In the genomic region with DNA sequence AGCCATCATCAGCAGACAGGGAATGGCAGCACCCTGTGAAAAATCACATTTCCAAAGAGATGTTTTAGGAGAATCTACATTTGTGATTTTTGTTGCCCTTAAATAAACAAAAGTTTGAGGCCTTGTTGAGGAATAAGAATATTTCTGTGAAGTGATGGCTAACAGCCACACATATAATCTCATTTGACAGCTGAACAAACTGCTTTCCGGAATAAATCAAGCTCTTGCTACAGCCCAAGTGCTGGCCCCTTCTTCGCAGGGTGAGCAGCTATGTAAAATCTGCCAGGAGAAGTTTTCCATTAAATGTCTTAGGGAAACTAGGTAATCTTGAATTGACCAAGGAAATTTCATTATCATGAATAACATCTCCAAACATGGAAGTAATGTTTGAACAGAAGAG, we compare ENCODE assay signal across 19 cellular contexts.
A peak's percentile ranks its signal among the peaks of the same experiment; 100 is the strongest.
DNase-seq lines count a peak whose midpoint lies in the region; ATAC-seq and TF ChIP-seq lines count a peak whose summit lies in the region.
"Had no signal": no experiment of that assay in that cellular context is flagged by ENCODE, and none has a peak within 500 bp of the region (broad histone marks: within the 10 kb centered on the region; RNA-seq: fewer than 3 reads in every experiment).

No MANE protein-coding gene starts in this region.

- H3K27ac Mint-ChIP-seq in nephron (peak overlapping the region; percentile 29 to 49 (median 35)), WTC11 (no peak overlapping the region)
- H3K27ac Mint-ChIP-seq: CD4-positive, CD25-positive, alpha-beta regulatory T cell; CD8-positive, alpha-beta memory T cell had no signal

- no peak overlapping the region for H3K4me3 Mint-ChIP-seq in nephron
- H3K4me3 Mint-ChIP-seq in WTC11 = no peak overlapping the region
- H3K4me3 Mint-ChIP-seq: CD4-positive, CD25-positive, alpha-beta regulatory T cell; CD8-positive, alpha-beta memory T cell had no signal

- POLR2A ChIA-PET in WTC11 (lab: Charles Lee) = no interaction called here

- peaks cover 9% of the 10 kb centered on the region for H3K36me3 Mint-ChIP-seq in nephron (ENCODE audit: low read depth)
- peaks cover 7% of the 10 kb centered on the region for H3K36me3 Mint-ChIP-seq in WTC11
- H3K36me3 Mint-ChIP-seq: CD4-positive, CD25-positive, alpha-beta regulatory T cell; CD8-positive, alpha-beta memory T cell had no signal

- H3K27me3 Mint-ChIP-seq in nephron (ENCODE audit: low read depth) (no peaks in the 10 kb centered on the region), WTC11 (ENCODE audit: low read depth) (no peaks in the 10 kb centered on the region)
- H3K27me3 Mint-ChIP-seq: CD4-positive, CD25-positive, alpha-beta regulatory T cell had no signal

- H3K9me3 ChIP-seq in SJCRH30 (replicated peaks) = no peaks in the 10 kb centered on the region
- H3K9me3 ChIP-seq: BE2C had no signal

- peak overlapping the region; percentile 79 for H3K27ac ChIP-seq in SJCRH30
- peak overlapping the region; percentile 39 for H3K27ac ChIP-seq in cingulate gyrus (ENCODE audit: low read depth, low read length)
- H3K27ac ChIP-seq: HL-60 had no signal

- H3K4me1 ChIP-seq in SJCRH30 = peaks cover 28% of the 10 kb centered on the region

- H3K4me1 Mint-ChIP-seq in nephron = peaks cover 10% of the 10 kb centered on the region
- peaks cover 27% of the 10 kb centered on the region for H3K4me1 Mint-ChIP-seq in WTC11
- H3K4me1 Mint-ChIP-seq: CD4-positive, CD25-positive, alpha-beta regulatory T cell; CD8-positive, alpha-beta memory T cell had no signal

- H3K36me3 ChIP-seq in SJCRH30 = peaks cover 3% of the 10 kb centered on the region; the same call in 1 of the 2 replicates
- H3K36me3 ChIP-seq: BE2C had no signal

- TF ChIP-seq CTCF in nephron (IDR thresholded peaks at IDR 0.05; ENCODE audit: unreplicated experiment in 3 of 3) (no peak), WTC11 (IDR thresholded peaks at IDR 0.05) (no peak)

- ATAC-seq in WTC11 = no peak
- ATAC-seq in HG02970 (IDR thresholded peaks at IDR 0.05; ENCODE audit: low FRiP score, unreplicated experiment) = no peak
- no peak for ATAC-seq in HG02759 (IDR thresholded peaks at IDR 0.05; ENCODE audit: unreplicated experiment)
- ATAC-seq: GM12878, HCT116 had no signal

- no peaks in the 10 kb centered on the region for H3K27me3 ChIP-seq in SJCRH30
- H3K27me3 ChIP-seq: BE2C had no signal

- CTCF ChIA-PET in WTC11 (lab: Charles Lee) = interaction anchor here (0.6 kb wide), 1 partner anchor 161 kb away, joined by 3 read pairs; no protein-coding TSS in a partner anchor

- DNase-seq in SJCRH30 (peak; percentile 54 to 86), WTC11 (ENCODE audit: low spot score) (no peak), NCI-H2196 (lab: John Stamatoyannopoulos, UW; ENCODE audit: unreplicated experiment) (no peak)
- DNase-seq: ACHN; BE2C; C1 segment of cervical spinal cord; CD4-positive, CD25-positive, alpha-beta regulatory T cell; CD8-positive, alpha-beta memory T cell; DMS 273 treated with DMSO at 0.1 percent for 48 hours; DND-41; EL; GOT3 had no signal

- H3K4me3 ChIP-seq in SJCRH30 = no peak overlapping the region
- H3K4me3 ChIP-seq: GM12878 had no signal

- H3K9me3 Mint-ChIP-seq in nephron (peaks cover 6% of the 10 kb centered on the region), WTC11 (no peaks in the 10 kb centered on the region)
- H3K9me3 Mint-ChIP-seq: CD4-positive, CD25-positive, alpha-beta regulatory T cell; CD8-positive, alpha-beta memory T cell had no signal

TF ChIP-seq in WTC11, 78 proteins besides CTCF, POLR2A, EP300 and RAD21 (continues in another document):
- TF ChIP-seq GTF2I (CRISPR knock-in tag; conservative IDR thresholded peaks at IDR 0.05) (no peak), FOXP1 (CRISPR knock-in tag; IDR thresholded peaks at IDR 0.05; ENCODE audit: borderline replicate concordance) (no peak), TCF7 (CRISPR knock-in tag; IDR thresholded peaks at IDR 0.05; ENCODE audit: low read depth) (no peak), RORB (CRISPR knock-in tag; IDR thresholded peaks at IDR 0.05) (no peak), ZBTB21 (CRISPR knock-in tag; IDR thresholded peaks at IDR 0.05; ENCODE audit: borderline replicate concordance) (no peak), TP53 (CRISPR knock-in tag; IDR thresholded peaks at IDR 0.05) (no peak), JUN (CRISPR knock-in tag; IDR thresholded peaks at IDR 0.05) (no peak), NFE2L1 (CRISPR knock-in tag; IDR thresholded peaks at IDR 0.05) (no peak), NFYB (CRISPR knock-in tag; conservative IDR thresholded peaks at IDR 0.05; ENCODE audit: low read depth) (no peak)
- TF ChIP-seq, protein P1, sequence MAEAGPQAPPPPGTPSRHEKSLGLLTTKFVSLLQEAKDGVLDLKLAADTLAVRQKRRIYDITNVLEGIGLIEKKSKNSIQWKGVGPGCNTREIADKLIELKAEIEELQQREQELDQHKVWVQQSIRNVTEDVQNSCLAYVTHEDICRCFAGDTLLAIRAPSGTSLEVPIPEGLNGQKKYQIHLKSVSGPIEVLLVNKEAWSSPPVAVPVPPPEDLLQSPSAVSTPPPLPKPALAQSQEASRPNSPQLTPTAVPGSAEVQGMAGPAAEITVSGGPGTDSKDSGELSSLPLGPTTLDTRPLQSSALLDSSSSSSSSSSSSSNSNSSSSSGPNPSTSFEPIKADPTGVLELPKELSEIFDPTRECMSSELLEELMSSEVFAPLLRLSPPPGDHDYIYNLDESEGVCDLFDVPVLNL (CRISPR knock-in tag; IDR thresholded peaks at IDR 0.05; ENCODE audit: borderline replicate concordance, low read depth) = no peak
- TF ChIP-seq, protein P2, sequence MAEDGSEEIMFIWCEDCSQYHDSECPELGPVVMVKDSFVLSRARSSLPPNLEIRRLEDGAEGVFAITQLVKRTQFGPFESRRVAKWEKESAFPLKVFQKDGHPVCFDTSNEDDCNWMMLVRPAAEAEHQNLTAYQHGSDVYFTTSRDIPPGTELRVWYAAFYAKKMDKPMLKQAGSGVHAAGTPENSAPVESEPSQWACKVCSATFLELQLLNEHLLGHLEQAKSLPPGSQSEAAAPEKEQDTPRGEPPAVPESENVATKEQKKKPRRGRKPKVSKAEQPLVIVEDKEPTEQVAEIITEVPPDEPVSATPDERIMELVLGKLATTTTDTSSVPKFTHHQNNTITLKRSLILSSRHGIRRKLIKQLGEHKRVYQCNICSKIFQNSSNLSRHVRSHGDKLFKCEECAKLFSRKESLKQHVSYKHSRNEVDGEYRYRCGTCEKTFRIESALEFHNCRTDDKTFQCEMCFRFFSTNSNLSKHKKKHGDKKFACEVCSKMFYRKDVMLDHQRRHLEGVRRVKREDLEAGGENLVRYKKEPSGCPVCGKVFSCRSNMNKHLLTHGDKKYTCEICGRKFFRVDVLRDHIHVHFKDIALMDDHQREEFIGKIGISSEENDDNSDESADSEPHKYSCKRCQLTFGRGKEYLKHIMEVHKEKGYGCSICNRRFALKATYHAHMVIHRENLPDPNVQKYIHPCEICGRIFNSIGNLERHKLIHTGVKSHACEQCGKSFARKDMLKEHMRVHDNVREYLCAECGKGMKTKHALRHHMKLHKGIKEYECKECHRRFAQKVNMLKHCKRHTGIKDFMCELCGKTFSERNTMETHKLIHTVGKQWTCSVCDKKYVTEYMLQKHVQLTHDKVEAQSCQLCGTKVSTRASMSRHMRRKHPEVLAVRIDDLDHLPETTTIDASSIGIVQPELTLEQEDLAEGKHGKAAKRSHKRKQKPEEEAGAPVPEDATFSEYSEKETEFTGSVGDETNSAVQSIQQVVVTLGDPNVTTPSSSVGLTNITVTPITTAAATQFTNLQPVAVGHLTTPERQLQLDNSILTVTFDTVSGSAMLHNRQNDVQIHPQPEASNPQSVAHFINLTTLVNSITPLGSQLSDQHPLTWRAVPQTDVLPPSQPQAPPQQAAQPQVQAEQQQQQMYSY (CRISPR knock-in tag; IDR thresholded peaks at IDR 0.05) = no peak
- TF ChIP-seq, protein P3, sequence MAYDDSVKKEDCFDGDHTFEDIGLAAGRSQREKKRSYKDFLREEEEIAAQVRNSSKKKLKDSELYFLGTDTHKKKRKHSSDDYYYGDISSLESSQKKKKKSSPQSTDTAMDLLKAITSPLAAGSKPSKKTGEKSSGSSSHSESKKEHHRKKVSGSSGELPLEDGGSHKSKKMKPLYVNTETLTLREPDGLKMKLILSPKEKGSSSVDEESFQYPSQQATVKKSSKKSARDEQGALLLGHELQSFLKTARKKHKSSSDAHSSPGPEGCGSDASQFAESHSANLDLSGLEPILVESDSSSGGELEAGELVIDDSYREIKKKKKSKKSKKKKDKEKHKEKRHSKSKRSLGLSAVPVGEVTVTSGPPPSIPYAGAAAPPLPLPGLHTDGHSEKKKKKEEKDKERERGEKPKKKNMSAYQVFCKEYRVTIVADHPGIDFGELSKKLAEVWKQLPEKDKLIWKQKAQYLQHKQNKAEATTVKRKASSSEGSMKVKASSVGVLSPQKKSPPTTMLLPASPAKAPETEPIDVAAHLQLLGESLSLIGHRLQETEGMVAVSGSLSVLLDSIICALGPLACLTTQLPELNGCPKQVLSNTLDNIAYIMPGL (CRISPR knock-in tag; IDR thresholded peaks at IDR 0.05) = no peak
- TF ChIP-seq, protein P4, sequence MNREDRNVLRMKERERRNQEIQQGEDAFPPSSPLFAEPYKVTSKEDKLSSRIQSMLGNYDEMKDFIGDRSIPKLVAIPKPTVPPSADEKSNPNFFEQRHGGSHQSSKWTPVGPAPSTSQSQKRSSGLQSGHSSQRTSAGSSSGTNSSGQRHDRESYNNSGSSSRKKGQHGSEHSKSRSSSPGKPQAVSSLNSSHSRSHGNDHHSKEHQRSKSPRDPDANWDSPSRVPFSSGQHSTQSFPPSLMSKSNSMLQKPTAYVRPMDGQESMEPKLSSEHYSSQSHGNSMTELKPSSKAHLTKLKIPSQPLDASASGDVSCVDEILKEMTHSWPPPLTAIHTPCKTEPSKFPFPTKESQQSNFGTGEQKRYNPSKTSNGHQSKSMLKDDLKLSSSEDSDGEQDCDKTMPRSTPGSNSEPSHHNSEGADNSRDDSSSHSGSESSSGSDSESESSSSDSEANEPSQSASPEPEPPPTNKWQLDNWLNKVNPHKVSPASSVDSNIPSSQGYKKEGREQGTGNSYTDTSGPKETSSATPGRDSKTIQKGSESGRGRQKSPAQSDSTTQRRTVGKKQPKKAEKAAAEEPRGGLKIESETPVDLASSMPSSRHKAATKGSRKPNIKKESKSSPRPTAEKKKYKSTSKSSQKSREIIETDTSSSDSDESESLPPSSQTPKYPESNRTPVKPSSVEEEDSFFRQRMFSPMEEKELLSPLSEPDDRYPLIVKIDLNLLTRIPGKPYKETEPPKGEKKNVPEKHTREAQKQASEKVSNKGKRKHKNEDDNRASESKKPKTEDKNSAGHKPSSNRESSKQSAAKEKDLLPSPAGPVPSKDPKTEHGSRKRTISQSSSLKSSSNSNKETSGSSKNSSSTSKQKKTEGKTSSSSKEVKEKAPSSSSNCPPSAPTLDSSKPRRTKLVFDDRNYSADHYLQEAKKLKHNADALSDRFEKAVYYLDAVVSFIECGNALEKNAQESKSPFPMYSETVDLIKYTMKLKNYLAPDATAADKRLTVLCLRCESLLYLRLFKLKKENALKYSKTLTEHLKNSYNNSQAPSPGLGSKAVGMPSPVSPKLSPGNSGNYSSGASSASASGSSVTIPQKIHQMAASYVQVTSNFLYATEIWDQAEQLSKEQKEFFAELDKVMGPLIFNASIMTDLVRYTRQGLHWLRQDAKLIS (CRISPR knock-in tag; IDR thresholded peaks at IDR 0.05; ENCODE audit: borderline replicate concordance) = no peak

Comparison
In these comparisons a context has a peak if more than half of its experiments do, and no peak if none do; other contexts are left out.
1. DNase-seq: peak in SJCRH30 (2 of 2); none in WTC11 (single experiment) and NCI-H2196 (single experiment).